ENCODE assay signal across 19 cellular contexts in genomic region chr15:40438712-40439111, GRCh38. TPM values are rescaled to one million over a fixed set of nuclear protein-coding genes. Genes with fewer than 3 reads are reported as not detected.
A peak's percentile ranks its signal among the peaks of the same experiment; 100 is the strongest.
DNase-seq lines count a peak whose midpoint lies in the region; ATAC-seq and TF ChIP-seq lines count a peak whose summit lies in the region.
"Had no signal": no experiment of that assay in that cellular context is flagged by ENCODE, and none has a peak within 500 bp of the region (broad histone marks: within the 10 kb centered on the region; RNA-seq: fewer than 3 reads in every experiment).

No MANE protein-coding gene starts in this region.

- BruUV-seq in Panc1 (replicated peaks; lab: Mats Ljungman, UMichigan): TSS peak; percentile 57

- peak overlapping the region; percentile 73 for H3K4me3 Mint-ChIP-seq in endothelial cell (ENCODE audit: unreplicated experiment)

- H3K27ac ChIP-seq in Panc1 (ENCODE audit: low read length) (peak overlapping the region; percentile 91), neuronal stem cell (replicated peaks; ENCODE audit: low read length) (no peak overlapping the region)
- H3K27ac ChIP-seq: left lung had no signal

- H2BK12ac ChIP-seq in neuronal stem cell (ENCODE audit: low read length): no peak overlapping the region

- H3K4me3 ChIP-seq in Panc1 (ENCODE audit: low read depth in 2 of 2, low read length in 2 of 2) (peak overlapping the region in 1 of 2 experiments; percentile 80; a peak in 2 of 4 replicates), neuronal stem cell (ENCODE audit: low read length in 2 of 2) (no peak overlapping the region)

- DNase-seq in ELF-1 (ENCODE audit: low read depth, low spot score): peak; percentile 12
- no peak for DNase-seq in Panc1 (ENCODE audit: low read depth, low spot score)
- no peak for DNase-seq in endothelial cell (ENCODE audit: low spot score)
- DNase-seq in neuronal stem cell (ENCODE audit: low spot score): no peak
- DNase-seq in GM13976 (ENCODE audit: low spot score): no peak
- DNase-seq in KBM-7: no peak
- no peak for DNase-seq in NCI-H2029 treated with DMSO at 0.1 percent for 48 hours (lab: John Stamatoyannopoulos, UW)
- DNase-seq: activated CD4-positive, CD25-positive, alpha-beta regulatory T cell; cerebellar nuclear complex; NCI-H1694 treated with DMSO at 0.1 percent for 48 hours; NCI-H446; NK-92 treated with Interleukin-12 subunit alpha and Interleukin-12 subunit beta, amount 100 ng/mL, for 24 hours; SHP77 treated with DMSO at 0.1 percent for 48 hours; small intestine had no signal

- no peak for ATAC-seq in Panc1
- ATAC-seq in GM19455 (IDR thresholded peaks at IDR 0.05; ENCODE audit: unreplicated experiment): no peak
- ATAC-seq: HCT116 had no signal

- H2BK15ac ChIP-seq in neuronal stem cell (ENCODE audit: low read length): peak overlapping the region; percentile 91

- H3K36me3 Mint-ChIP-seq in endothelial cell (ENCODE audit: low read depth, unreplicated experiment): peaks cover 3% of the 10 kb centered on the region

- H3K4ac ChIP-seq in neuronal stem cell (ENCODE audit: low read length): no peak overlapping the region

- H3K9ac ChIP-seq in neuronal stem cell (ENCODE audit: low read depth, low read length, poor library complexity): no peak overlapping the region

- H3K4me1 ChIP-seq in Panc1 (ENCODE audit: control insufficient read depth, insufficient read depth, low read length) (peaks cover 47% of the 10 kb centered on the region), neuronal stem cell (ENCODE audit: control insufficient read depth in 2 of 2, insufficient read depth in 1 of 2, low read depth in 1 of 2, low read length in 2 of 2) (peaks cover 37 to 51% of the 10 kb centered on the region in 2 donors)

- in situ Hi-C loops in Panc1 (cut with HindIII; ENCODE audit: low pct_unique_long_range_greater_than_20kb, low sequenced_read_pairs): no loop called here
- in situ Hi-C loops in GM13976 (cut with MboI; ENCODE audit: low sequenced_read_pairs, unreplicated experiment): no loop called here
- in situ Hi-C loops in KBM-7 (cut with MboI; ENCODE audit: low pct_unique_long_range_greater_than_20kb, low sequenced_read_pairs): no loop called here

- no peak overlapping the region for H2BK120ac ChIP-seq in neuronal stem cell (ENCODE audit: low read depth, low read length)

- TF ChIP-seq CTCF in Panc1 (IDR thresholded peaks at IDR 0.05): no peak
- no peak for TF ChIP-seq CTCF in endothelial cell (IDR thresholded peaks at IDR 0.05; ENCODE audit: unreplicated experiment)
- no peak for TF ChIP-seq CTCF in GM13976 (IDR thresholded peaks at IDR 0.05; ENCODE audit: borderline replicate concordance, control extremely low read depth, extremely low read depth, insufficient read depth, missing control alignments)

- peak overlapping the region; percentile 27 for H2BK5ac ChIP-seq in neuronal stem cell (ENCODE audit: low read length)

- H3K79me1 ChIP-seq in neuronal stem cell (ENCODE audit: low read depth, low read length): peaks cover 12% of the 10 kb centered on the region

- H4K91ac ChIP-seq in neuronal stem cell (ENCODE audit: low read depth, low read length, poor library complexity): no peak overlapping the region

- H3K27me3 Mint-ChIP-seq in endothelial cell (ENCODE audit: unreplicated experiment): peaks cover 44% of the 10 kb centered on the region

- H2AFZ ChIP-seq in neuronal stem cell (ENCODE audit: low read length): peak overlapping the region; percentile 85

- peak overlapping the region; percentile 73 for H3K18ac ChIP-seq in neuronal stem cell (ENCODE audit: low read length)

- peak overlapping the region; percentile 42 for H3K27ac Mint-ChIP-seq in endothelial cell (ENCODE audit: unreplicated experiment)
- H3K27ac Mint-ChIP-seq: activated T-helper 1 cell treated with anti-CD3 and anti-CD28 coated beads, Interleukin-12 subunit alpha, Interleukin-12 subunit beta, Interleukin-2, Interleukin-4 antibody, amounts not matched to agents 30 ng/mL and 10 ng/mL and 1 ng/mL, durations not matched to agents 14 hours and 24 hours and 36 hours; progenitor cell of endocrine pancreas had no signal

- H3K9me3 Mint-ChIP-seq in endothelial cell (ENCODE audit: unreplicated experiment): no peaks in the 10 kb centered on the region
- H3K9me3 Mint-ChIP-seq: activated T-helper 1 cell treated with anti-CD3 and anti-CD28 coated beads, Interleukin-12 subunit alpha, Interleukin-12 subunit beta, Interleukin-2, Interleukin-4 antibody, amounts not matched to agents 30 ng/mL and 10 ng/mL and 1 ng/mL, durations not matched to agents 14 hours and 24 hours and 36 hours had no signal

- H3K4me2 ChIP-seq in neuronal stem cell (ENCODE audit: insufficient read depth, low read length, poor library complexity, severe bottlenecking): no peak overlapping the region

- intact Hi-C loops in Panc1 (cut with micrococcal nuclease; ENCODE audit: unreplicated experiment): no loop called here

- H3K36me3 ChIP-seq in Panc1 (ENCODE audit: control insufficient read depth, insufficient read depth, low read length) (no peaks in the 10 kb centered on the region; the same call in 1 of the 2 replicates), neuronal stem cell (replicated peaks in 1 of 2; ENCODE audit: control insufficient read depth in 2 of 2, insufficient read depth in 2 of 2, low read length in 2 of 2) (no peaks in the 10 kb centered on the region)
- H3K36me3 ChIP-seq: left lung had no signal

- no CpG with 5 or more reads among the region's 12 CpGs for WGBS in neuronal stem cell (ENCODE audit: extremely low coverage in 2 of 2, insufficient read length in 2 of 2, insufficient replicate concordance in 1 of 2), 2 donors

- no peaks in the 10 kb centered on the region for H3K27me3 ChIP-seq in Panc1 (ENCODE audit: control insufficient read depth, insufficient read depth, low read length)
- H3K27me3 ChIP-seq in neuronal stem cell (ENCODE audit: control insufficient read depth in 3 of 3, insufficient read depth in 3 of 3, low read depth in 1 of 3, low read length in 3 of 3): peaks cover 3 to 60% (median 51%) of the 10 kb centered on the region in 3 experiments

- no peak overlapping the region for H4K8ac ChIP-seq in neuronal stem cell (ENCODE audit: low read depth, low read length)

- H3K4me1 Mint-ChIP-seq in endothelial cell (ENCODE audit: unreplicated experiment): peaks cover 36% of the 10 kb centered on the region

- H2AK5ac ChIP-seq in neuronal stem cell (ENCODE audit: low read depth, low read length): peak overlapping the region; percentile 91

- CTCF ChIA-PET in Panc1 (lab: Charles Lee): no interaction called here

- POLR2A ChIA-PET in Panc1 (lab: Charles Lee): interaction anchor here (0.6 kb wide), 1 partner anchor 11 kb away, joined by 11 read pairs; no protein-coding TSS in a partner anchor

- H3K23ac ChIP-seq in neuronal stem cell (ENCODE audit: low read depth, low read length, poor library complexity): peak overlapping the region; percentile 50

- H3K9me3 ChIP-seq in Panc1 (ENCODE audit: control insufficient read depth, insufficient read depth, low read depth, low read length) (no peaks in the 10 kb centered on the region), neuronal stem cell (replicated peaks in 1 of 2; ENCODE audit: control insufficient read depth in 2 of 2, insufficient read depth in 1 of 2, low read depth in 1 of 2, low read length in 2 of 2) (no peaks in the 10 kb centered on the region)
- H3K9me3 ChIP-seq: left lung had no signal

- no peak overlapping the region for H3K14ac ChIP-seq in neuronal stem cell (ENCODE audit: low read length)

RNA-seq across cellular contexts. Expression of gene BAHD1, which starts 2.0 kb away (rescaled TPM):
- total RNA-seq in Panc1 (2021; ENCODE audit: unreplicated experiment): 40.6 TPM
- polyA plus RNA-seq in Panc1 (2012; ENCODE audit: insufficient read length): 36.7 TPM
- total RNA-seq in endothelial cell (ENCODE audit: unreplicated experiment): 20.4 TPM
- 13.7 TPM for polyA plus RNA-seq in neuronal stem cell (2013, experiment 1 of 2)
- polyA plus RNA-seq in neuronal stem cell (2013, experiment 2 of 2): 14.1 TPM

RNA-seq across cellular contexts. Expression of gene CHST14, which starts 32.1 kb away (rescaled TPM):
- total RNA-seq in Panc1 (2021; ENCODE audit: unreplicated experiment): 42.4 TPM
- 48.2 TPM for polyA plus RNA-seq in Panc1 (2012; ENCODE audit: insufficient read length)
- total RNA-seq in endothelial cell (ENCODE audit: unreplicated experiment): 36.5 TPM
- polyA plus RNA-seq in neuronal stem cell (2013, experiment 1 of 2): 24.1 TPM
- polyA plus RNA-seq in neuronal stem cell (2013, experiment 2 of 2): 23.7 TPM

RNA-seq across cellular contexts. Expression of gene IVD, which starts 33.1 kb away (rescaled TPM):
- 74.6 TPM for total RNA-seq in Panc1 (2021; ENCODE audit: unreplicated experiment)
- polyA plus RNA-seq in Panc1 (2012; ENCODE audit: insufficient read length): 57.8 TPM
- 56.2 TPM for total RNA-seq in endothelial cell (ENCODE audit: unreplicated experiment)
- polyA plus RNA-seq in neuronal stem cell (2013, experiment 1 of 2): 22.3 TPM
- 23.4 TPM for polyA plus RNA-seq in neuronal stem cell (2013, experiment 2 of 2)

RNA-seq across cellular contexts. Expression of gene KNSTRN, which starts 56.2 kb away (rescaled TPM):
- total RNA-seq in Panc1 (2021; ENCODE audit: unreplicated experiment) (74.6 TPM), endothelial cell (ENCODE audit: unreplicated experiment) (26.0 TPM)
- 27.8 TPM for polyA plus RNA-seq in Panc1 (2012; ENCODE audit: insufficient read length)
- polyA plus RNA-seq in neuronal stem cell (2013, experiment 1 of 2): 81.2 TPM
- 77.0 TPM for polyA plus RNA-seq in neuronal stem cell (2013, experiment 2 of 2)
